Comparison of ENCODE assay signal across 1 cellular context in genomic region chr6:145886228-145886956, GRCh38.
TF ChIP-seq lines count a peak whose summit lies in the region.

No MANE protein-coding gene starts in this region.

TF ChIP-seq in K562, 482 proteins besides CTCF, POLR2A, EP300 and RAD21 (continued from another document):
- TF ChIP-seq XRCC3 (IDR thresholded peaks at IDR 0.05) (no peak), PATZ1 (CRISPR knock-in tag; IDR thresholded peaks at IDR 0.05; ENCODE audit: borderline replicate concordance) (no peak), ZC3H11A (IDR thresholded peaks at IDR 0.05; ENCODE audit: low read depth, low read length) (no peak)
